14 cellular contexts compared by ENCODE assay signal in the genomic region with DNA sequence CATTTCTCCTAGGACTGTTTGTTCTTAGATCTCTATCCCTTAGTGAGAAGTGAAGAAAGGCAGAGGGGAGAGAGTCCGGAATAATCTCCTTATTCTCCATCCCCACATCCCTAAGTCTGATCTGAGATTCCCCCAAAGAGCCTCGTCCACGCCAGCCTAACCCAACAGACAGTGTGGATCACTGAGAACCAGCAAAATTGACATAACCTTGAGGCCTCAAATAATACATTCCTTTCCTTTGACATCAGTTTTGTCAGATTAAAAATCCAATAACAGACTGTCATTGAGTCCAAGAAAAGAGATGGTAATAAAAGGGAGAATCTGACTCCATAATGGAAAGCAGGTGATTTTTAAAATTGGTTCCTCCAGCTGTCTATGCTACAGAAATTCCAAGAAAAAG. TPM values are rescaled to one million over a fixed set of nuclear protein-coding genes. Genes with fewer than 3 reads are reported as not detected.
DNase-seq lines count a peak whose midpoint lies in the region; ATAC-seq and TF ChIP-seq lines count a peak whose summit lies in the region.
"Had no signal": no experiment of that assay in that cellular context is flagged by ENCODE, and none has a peak within 500 bp of the region (broad histone marks: within the 10 kb centered on the region; RNA-seq: fewer than 3 reads in every experiment).

No MANE protein-coding gene starts in this region.

- H3K79me2 ChIP-seq in PC-3 (ENCODE audit: low read length) = no peaks in the 10 kb centered on the region
- no peaks in the 10 kb centered on the region for H3K79me2 ChIP-seq in mammary epithelial cell (ENCODE audit: insufficient read depth, low read length)

- H3K27ac ChIP-seq in PC-3 (ENCODE audit: low read length) = no peak overlapping the region
- H3K27ac ChIP-seq in mesenchymal stem cell (ENCODE audit: low read length, poor library complexity, severe bottlenecking) = no peak overlapping the region
- no peak overlapping the region for H3K27ac ChIP-seq in aorta (ENCODE audit: low read depth in 1 of 2, low read length in 2 of 2)
- H3K27ac ChIP-seq in mammary epithelial cell (ENCODE audit: insufficient read depth, low read depth, low read length) = no peak overlapping the region
- H3K27ac ChIP-seq: HL-60 had no signal

- no peak overlapping the region for H3K9ac ChIP-seq in PC-3 (ENCODE audit: low read length)
- H3K9ac ChIP-seq in mesenchymal stem cell (ENCODE audit: low read length) = no peak overlapping the region
- no peak overlapping the region for H3K9ac ChIP-seq in mammary epithelial cell (ENCODE audit: insufficient read depth, low read length)

- BruUV-seq in PC-3 (replicated peaks; lab: Mats Ljungman, UMichigan) (no TSS peak), mammary epithelial cell (replicated peaks; lab: Mats Ljungman, UMichigan) (no TSS peak)

- peak overlapping the region; percentile 65 for H2AK5ac ChIP-seq in mesenchymal stem cell (ENCODE audit: low read length, severe bottlenecking)

- POLR2A ChIA-PET in PC-3 (lab: Charles Lee; ENCODE audit: unreplicated experiment) = no interaction called here

- no peak overlapping the region for H4K8ac ChIP-seq in mesenchymal stem cell (ENCODE audit: low read length)

- no peak overlapping the region for H3K23ac ChIP-seq in mesenchymal stem cell (ENCODE audit: low read length in 2 of 2)

- H2AFZ ChIP-seq in PC-3 (ENCODE audit: low read length) (no peak overlapping the region), mesenchymal stem cell (ENCODE audit: low read depth, low read length) (no peak overlapping the region), mammary epithelial cell (ENCODE audit: low read depth, low read length) (no peak overlapping the region)

- WGBS in mesenchymal stem cell = 100% methylated on average over 3 of the region's 3 CpGs
- WGBS in aorta, 2 donors = 86% methylated on average over 3 of the region's 3 CpGs
- WGBS in mammary epithelial cell (ENCODE audit: low coverage, missing lambda C conversion rate) = 63% methylated on average over 2 of the region's 3 CpGs

- no peak overlapping the region for H2BK120ac ChIP-seq in mesenchymal stem cell (ENCODE audit: low read depth, low read length)

- intact Hi-C loops in PC-3 (cut with micrococcal nuclease) (no loop called here), aorta (cut with DNase I) (no loop called here), posterior cingulate gyrus (cut with DNase I) (no loop called here), mammary epithelial cell (cut with micrococcal nuclease) (no loop called here)

- H3F3A ChIP-seq in PC-3 (ENCODE audit: low read length, unreplicated experiment) = no peaks in the 10 kb centered on the region

- no peak overlapping the region for H3K4ac ChIP-seq in mesenchymal stem cell (ENCODE audit: low read depth in 1 of 2, low read length in 2 of 2)

- no peak overlapping the region for H2BK15ac ChIP-seq in mesenchymal stem cell (ENCODE audit: low read depth, poor library complexity, severe bottlenecking)

- CTCF ChIA-PET in PC-3 (lab: Charles Lee) (no interaction called here), mammary epithelial cell (lab: Charles Lee; ENCODE audit: low non-redundant PET) (no interaction called here)

- no peak overlapping the region for H3K14ac ChIP-seq in mesenchymal stem cell (ENCODE audit: low read length in 2 of 2)

- H3K18ac ChIP-seq in mesenchymal stem cell (ENCODE audit: low read depth in 1 of 2, low read length in 2 of 2) = no peak overlapping the region

- H4K20me1 ChIP-seq in PC-3 (ENCODE audit: low read length) (no peaks in the 10 kb centered on the region), mammary epithelial cell (ENCODE audit: insufficient read depth, low read length) (no peaks in the 10 kb centered on the region)

- no peak overlapping the region for H2BK5ac ChIP-seq in mesenchymal stem cell (ENCODE audit: low read depth, low read length, poor library complexity, severe bottlenecking)

- H3K36me3 ChIP-seq in PC-3 (ENCODE audit: low read depth, low read length) (no peaks in the 10 kb centered on the region), mesenchymal stem cell (ENCODE audit: control insufficient read depth in 1 of 2, insufficient read depth in 2 of 2, low read depth in 1 of 2, low read length in 2 of 2) (no peaks in the 10 kb centered on the region), aorta (ENCODE audit: control insufficient read depth in 1 of 2, insufficient read depth in 2 of 2, low read length in 1 of 2) (no peaks in the 10 kb centered on the region), mammary epithelial cell (ENCODE audit: insufficient read depth, low read length) (no peaks in the 10 kb centered on the region)

- H4K91ac ChIP-seq in mesenchymal stem cell (ENCODE audit: low read length) = no peak overlapping the region

- H2BK12ac ChIP-seq in mesenchymal stem cell (ENCODE audit: low read length in 2 of 2) = no peak overlapping the region

- dilution Hi-C loops in mammary epithelial cell (cut with HindIII; ENCODE audit: low sequenced_read_pairs) = no loop called here

- H3K9me2 ChIP-seq in PC-3 (replicated peaks; ENCODE audit: low read length) = no peaks in the 10 kb centered on the region

- peaks cover 13% of the 10 kb centered on the region for H3K4me1 ChIP-seq in PC-3 (ENCODE audit: insufficient read depth, low read length)
- peaks cover 17% of the 10 kb centered on the region for H3K4me1 ChIP-seq in mesenchymal stem cell (ENCODE audit: control insufficient read depth, insufficient read depth, low read depth, low read length)
- H3K4me1 ChIP-seq in aorta (ENCODE audit: control insufficient read depth in 1 of 2, insufficient read depth in 2 of 2, low read length in 2 of 2) = no peaks in the 10 kb centered on the region
- H3K4me1 ChIP-seq in mammary epithelial cell (ENCODE audit: insufficient read depth, low read length) = peaks cover 6% of the 10 kb centered on the region

- H3K4me3 ChIP-seq in PC-3 (ENCODE audit: low read length) = no peak overlapping the region
- H3K4me3 ChIP-seq in mesenchymal stem cell (ENCODE audit: insufficient read depth in 1 of 2, low read depth in 1 of 2, low read length in 2 of 2) = no peak overlapping the region
- H3K4me3 ChIP-seq in aorta (ENCODE audit: low read length in 2 of 2) = no peak overlapping the region
- H3K4me3 ChIP-seq in mammary epithelial cell (replicated peaks in 1 of 3; ENCODE audit: insufficient read depth in 1 of 3, low read depth in 2 of 3, low read length in 3 of 3) = no peak overlapping the region

- H3K27me3 ChIP-seq in PC-3 (ENCODE audit: low read length) (no peaks in the 10 kb centered on the region), mesenchymal stem cell (ENCODE audit: control insufficient read depth in 1 of 2, insufficient read depth in 1 of 2, low read length in 2 of 2) (no peaks in the 10 kb centered on the region), aorta (ENCODE audit: control insufficient read depth in 1 of 2, insufficient read depth in 2 of 2, low read length in 1 of 2) (no peaks in the 10 kb centered on the region), mammary epithelial cell (ENCODE audit: insufficient read depth, low read length) (no peaks in the 10 kb centered on the region)

- 0 out of 2 replicates have a peak, but pooled peaks have one; percentile 24 for ATAC-seq in PC-3
- no peak for ATAC-seq in aorta (ENCODE audit: low FRiP score)

- in situ Hi-C loops in mammary epithelial cell (cut with MboI; ENCODE audit: low sequenced_read_pairs in 2 of 2) = no loop called here

- H3K4me2 ChIP-seq in PC-3 (ENCODE audit: low read length) (no peak overlapping the region), mesenchymal stem cell (ENCODE audit: low read length, poor library complexity, severe bottlenecking) (no peak overlapping the region), mammary epithelial cell (ENCODE audit: insufficient read depth, low read depth, low read length) (no peak overlapping the region)

- DNase-seq in PC-3 (no peak), iris pigment epithelial cell (ENCODE audit: low read depth) (peak; percentile 34), mesenchymal stem cell (no peak), aorta (no peak), posterior cingulate gyrus (no peak), mammary epithelial cell (no peak)
- DNase-seq in effector CD8-positive, alpha-beta T cell (lab: John Stamatoyannopoulos, UW) = no peak
- DNase-seq: C1 segment of cervical spinal cord; CD4-positive, alpha-beta T cell; DMS79; EL; GOT3; H9 had no signal

- H3K79me1 ChIP-seq in mesenchymal stem cell (replicated peaks; ENCODE audit: low read length, poor library complexity, severe bottlenecking) = no peaks in the 10 kb centered on the region

- TF ChIP-seq CTCF in PC-3 (conservative IDR thresholded peaks at IDR 0.05; ENCODE audit: low read depth, low read length) = no peak
- no peak for TF ChIP-seq CTCF in mammary epithelial cell (conservative IDR thresholded peaks at IDR 0.05 in 1 of 2, IDR thresholded peaks at IDR 0.05 in 1 of 2; ENCODE audit: extremely low read depth in 1 of 2, insufficient read depth in 1 of 2, low read depth in 1 of 2, low read length in 2 of 2)

- no peaks in the 10 kb centered on the region for H3K9me3 ChIP-seq in PC-3 (ENCODE audit: low read length)
- no peaks in the 10 kb centered on the region for H3K9me3 ChIP-seq in mesenchymal stem cell (ENCODE audit: control insufficient read depth, low read length)
- no peaks in the 10 kb centered on the region for H3K9me3 ChIP-seq in aorta (ENCODE audit: control insufficient read depth, low read length)
- H3K9me3 ChIP-seq in mammary epithelial cell (replicated peaks; ENCODE audit: insufficient read depth, low read length) = no peaks in the 10 kb centered on the region

RNA-seq across cellular contexts. Expression of a gene that starts 7.7 kb away (rescaled TPM):
- total RNA-seq in PC-3 (2014; rRNA removed) = 37.8 and 51.8 TPM in 2 replicates
- 23.3 TPM for polyA plus RNA-seq in mesenchymal stem cell (2013, experiment 1 of 2)
- 22.9 TPM for polyA plus RNA-seq in mesenchymal stem cell (2013, experiment 2 of 2)
- 10 to 100 TPM; 18.8 to 22.4 TPM for total RNA-seq in aorta
- polyA plus RNA-seq in aorta = 10 to 100 TPM in 1 of 2 donors, 1 to 10 TPM in 1; 9.1 to 12.5 TPM
- 10 to 100 TPM; 23.7 to 30.5 TPM for total RNA-seq in mammary epithelial cell
- polyA plus RNA-seq in mammary epithelial cell = 23.9 TPM
- 91.7 TPM for polyA minus RNA-seq in mammary epithelial cell
